In genomic region chr19:5345895-5346386, GRCh38 we compare ENCODE assay signal across 14 cellular contexts. TPM values are rescaled to one million over a fixed set of nuclear protein-coding genes. Genes with fewer than 3 reads are reported as not detected.
DNase-seq lines count a peak whose midpoint lies in the region; ATAC-seq and TF ChIP-seq lines count a peak whose summit lies in the region.
"Had no signal": no experiment of that assay in that cellular context is flagged by ENCODE, and none has a peak within 500 bp of the region (broad histone marks: within the 10 kb centered on the region; RNA-seq: fewer than 3 reads in every experiment).

No MANE protein-coding gene starts in this region.

- H3K27me3 Mint-ChIP-seq in endothelial cell (ENCODE audit: unreplicated experiment): peaks cover 11% of the 10 kb centered on the region

- H2BK120ac ChIP-seq in mesenchymal stem cell (ENCODE audit: low read depth, low read length): no peak overlapping the region

- H3K4me1 Mint-ChIP-seq in endothelial cell (ENCODE audit: unreplicated experiment): no peaks in the 10 kb centered on the region

- no peak overlapping the region for H3K14ac ChIP-seq in mesenchymal stem cell (ENCODE audit: low read length in 2 of 2)

- H4K8ac ChIP-seq in mesenchymal stem cell (ENCODE audit: low read length): no peak overlapping the region

- in situ Hi-C loops in Caki2 (cut with HindIII; ENCODE audit: low pct_unique_long_range_greater_than_20kb, low sequenced_read_pairs): no loop called here

- H3K9me3 ChIP-seq in mesenchymal stem cell (ENCODE audit: control insufficient read depth, low read length): peaks cover 7% of the 10 kb centered on the region
- H3K9me3 ChIP-seq: body of pancreas had no signal

- H3K9me3 Mint-ChIP-seq in endothelial cell (ENCODE audit: unreplicated experiment): no peaks in the 10 kb centered on the region

- no peak overlapping the region for H3K18ac ChIP-seq in mesenchymal stem cell (ENCODE audit: low read depth in 1 of 2, low read length in 2 of 2)

- no peak overlapping the region for H3K23ac ChIP-seq in mesenchymal stem cell (ENCODE audit: low read length in 2 of 2)

- H3K36me3 ChIP-seq in mesenchymal stem cell (ENCODE audit: control insufficient read depth in 1 of 2, insufficient read depth in 2 of 2, low read depth in 1 of 2, low read length in 2 of 2): no peaks in the 10 kb centered on the region

- H2BK5ac ChIP-seq in mesenchymal stem cell (ENCODE audit: low read depth, low read length, poor library complexity, severe bottlenecking): no peak overlapping the region

- H3K36me3 Mint-ChIP-seq in endothelial cell (ENCODE audit: low read depth, unreplicated experiment): peaks cover 7% of the 10 kb centered on the region

- no peak overlapping the region for H3K27ac ChIP-seq in mesenchymal stem cell (ENCODE audit: low read length, poor library complexity, severe bottlenecking)
- H3K27ac ChIP-seq: body of pancreas had no signal

- no peak overlapping the region for H2BK12ac ChIP-seq in mesenchymal stem cell (ENCODE audit: low read length in 2 of 2)

- no peak overlapping the region for H3K4ac ChIP-seq in mesenchymal stem cell (ENCODE audit: low read depth in 1 of 2, low read length in 2 of 2)

- no peak overlapping the region for H2BK15ac ChIP-seq in mesenchymal stem cell (ENCODE audit: low read depth, poor library complexity, severe bottlenecking)

- no peak overlapping the region for H3K4me2 ChIP-seq in mesenchymal stem cell (ENCODE audit: low read length, poor library complexity, severe bottlenecking)

- no peak overlapping the region for H3K4me3 Mint-ChIP-seq in endothelial cell (ENCODE audit: unreplicated experiment)
- H3K4me3 Mint-ChIP-seq: memory B cell had no signal

- H2AFZ ChIP-seq in mesenchymal stem cell (ENCODE audit: low read depth, low read length): no peak overlapping the region

- TF ChIP-seq CTCF in endothelial cell (IDR thresholded peaks at IDR 0.05; ENCODE audit: unreplicated experiment): no peak

- H4K91ac ChIP-seq in mesenchymal stem cell (ENCODE audit: low read length): no peak overlapping the region

- WGBS in mesenchymal stem cell: 26% methylated on average over 2 of the region's 6 CpGs

- DNase-seq in Caki2 (ENCODE audit: low read depth) (peak; percentile 65), LHCN-M2 (ENCODE audit: low read depth) (peak; percentile 64), astrocyte of the hippocampus (ENCODE audit: low read depth, low spot score) (peak; percentile 82), mesenchymal stem cell (peak; percentile 70), SK-N-DZ (ENCODE audit: low spot score) (no peak), NCI-H187 treated with DMSO at 0.1 percent for 48 hours (lab: John Stamatoyannopoulos, UW) (no peak), endothelial cell (ENCODE audit: low spot score) (no peak)
- DNase-seq: activated CD4-positive, alpha-beta T cell treated with anti-CD3 and anti-CD28 coated beads, Interleukin-2, amount 50 U/mL, for 48 hours; body of pancreas; DMS153; NCI-H2029; stimulated activated naive CD4-positive, alpha-beta T cell had no signal

- no peaks in the 10 kb centered on the region for H3K79me1 ChIP-seq in mesenchymal stem cell (replicated peaks; ENCODE audit: low read length, poor library complexity, severe bottlenecking)

- no peak for ATAC-seq in GM19023 (IDR thresholded peaks at IDR 0.05; ENCODE audit: unreplicated experiment)
- ATAC-seq: body of pancreas had no signal

- no peak overlapping the region for H3K4me3 ChIP-seq in mesenchymal stem cell (ENCODE audit: insufficient read depth in 1 of 2, low read depth in 1 of 2, low read length in 2 of 2)
- H3K4me3 ChIP-seq: body of pancreas had no signal

- no peak overlapping the region for H3K27ac Mint-ChIP-seq in endothelial cell (ENCODE audit: unreplicated experiment)
- H3K27ac Mint-ChIP-seq: memory B cell had no signal

- no peak overlapping the region for H2AK5ac ChIP-seq in mesenchymal stem cell (ENCODE audit: low read length, severe bottlenecking)

- peaks cover 7% of the 10 kb centered on the region for H3K4me1 ChIP-seq in mesenchymal stem cell (ENCODE audit: control insufficient read depth, insufficient read depth, low read depth, low read length)

- H3K27me3 ChIP-seq in mesenchymal stem cell (ENCODE audit: control insufficient read depth in 1 of 2, insufficient read depth in 1 of 2, low read length in 2 of 2): peaks cover 0 to 25% of the 10 kb centered on the region in 2 experiments
- H3K27me3 ChIP-seq: body of pancreas had no signal

- H3K9ac ChIP-seq in mesenchymal stem cell (ENCODE audit: low read length): no peak overlapping the region

RNA-seq across cellular contexts. Expression of gene PTPRS, which starts 5.3 kb away (rescaled TPM):
- 181 and 195 TPM in 2 replicates for total RNA-seq in Caki2 (2014; rRNA removed; shearing (Covaris generic); ENCODE audit: low replicate concordance)
- total RNA-seq in LHCN-M2 (2014; rRNA removed) (53.2 and 63.0 TPM in 2 replicates), endothelial cell (ENCODE audit: unreplicated experiment) (93.7 TPM)
- polyA plus RNA-seq in LHCN-M2 (2012): 16.1 TPM
- polyA plus RNA-seq in mesenchymal stem cell (2013, experiment 1 of 2): 35.3 TPM
- 33.9 TPM for polyA plus RNA-seq in mesenchymal stem cell (2013, experiment 2 of 2)
- 50.3 and 56.6 TPM in 2 replicates for polyA plus RNA-seq in SK-N-DZ (2014; cell fraction: cytosol; rRNA removed)
- polyA plus RNA-seq in SK-N-DZ (2014; cell fraction: nucleus; rRNA removed): 70.3 and 104 TPM in 2 replicates

Comparison
In these comparisons a context has a peak if more than half of its experiments do, and no peak if none do; other contexts are left out.
1. DNase-seq: peak in Caki2 (single experiment), LHCN-M2 (single experiment), astrocyte of the hippocampus (single experiment) and mesenchymal stem cell (single experiment); none in SK-N-DZ (single experiment), NCI-H187 treated with DMSO at 0.1 percent for 48 hours (single experiment) and endothelial cell (single experiment).